Comparison of ENCODE assay signal across 9 cellular contexts in the genomic region with DNA sequence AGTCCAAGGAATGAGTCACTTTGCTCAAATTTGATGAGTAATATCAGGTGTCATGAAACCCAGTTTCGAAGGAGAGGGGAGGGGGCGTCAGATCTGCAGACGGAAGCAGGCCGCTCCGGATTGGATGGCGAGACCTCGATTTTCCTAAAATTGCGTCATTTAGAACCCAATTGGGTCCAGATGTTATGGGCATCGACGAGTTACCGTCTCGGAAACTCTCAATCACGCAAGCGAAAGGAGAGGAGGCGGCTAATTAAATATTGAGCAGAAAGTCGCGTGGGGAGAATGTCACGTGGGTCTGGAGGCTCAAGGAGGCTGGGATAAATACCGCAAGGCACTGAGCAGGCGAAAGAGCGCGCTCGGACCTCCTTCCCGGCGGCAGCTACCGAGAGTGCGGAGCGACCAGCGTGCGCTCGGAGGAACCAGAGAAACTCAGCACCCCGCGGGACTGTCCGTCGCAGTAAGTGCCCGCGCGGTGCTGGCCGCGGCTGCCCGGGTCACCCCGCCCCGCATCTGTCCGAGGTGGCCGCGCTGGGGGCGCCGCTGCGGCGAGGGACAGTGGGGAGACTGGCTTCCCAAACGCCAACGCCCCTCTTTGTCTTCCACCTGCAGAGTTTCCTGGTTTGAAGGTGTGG. TPM values are rescaled to one million over a fixed set of nuclear protein-coding genes. Genes with fewer than 3 reads are reported as not detected.
DNase-seq lines count a peak whose midpoint lies in the region; ATAC-seq and TF ChIP-seq lines count a peak whose summit lies in the region.
"Had no signal": no experiment of that assay in that cellular context is flagged by ENCODE, and none has a peak within 500 bp of the region (broad histone marks: within the 10 kb centered on the region; RNA-seq: fewer than 3 reads in every experiment).

A gene with protein sequence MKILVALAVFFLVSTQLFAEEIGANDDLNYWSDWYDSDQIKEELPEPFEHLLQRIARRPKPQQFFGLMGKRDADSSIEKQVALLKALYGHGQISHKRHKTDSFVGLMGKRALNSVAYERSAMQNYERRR (plus strand): TSS at position 351 of the 635 bp plus-strand sequence. CDS start 527 bp downstream, outside the sequence.

- H4K20me1 ChIP-seq in GM23338 (replicated peaks; ENCODE audit: insufficient read depth): no peaks in the 10 kb centered on the region; the same call in 1 of the 2 replicates

- DNase-seq in GM23338 (ENCODE audit: low spot score): peak; percentile 74
- DNase-seq in adipocyte (ENCODE audit: low read depth): peak; percentile 22
- DNase-seq in renal cortical epithelial cell (ENCODE audit: low read depth): peak; percentile 2
- no peak for DNase-seq in foreskin melanocyte
- no peak for DNase-seq in dermis blood vessel endothelial cell
- DNase-seq: NCI-H1092 treated with DMSO at 0.1 percent for 48 hours had no signal

- H3K4me1 ChIP-seq in GM23338 (ENCODE audit: insufficient read depth) (peaks cover 22% of the 10 kb centered on the region), adipocyte (ENCODE audit: control insufficient read depth, insufficient read depth, low read length) (no peaks in the 10 kb centered on the region)

- ATAC-seq in GM23338 (peak; percentile 71), GM19455 (IDR thresholded peaks at IDR 0.05; ENCODE audit: unreplicated experiment) (no peak), HG03469 (IDR thresholded peaks at IDR 0.05; ENCODE audit: unreplicated experiment) (no peak)

- no peaks in the 10 kb centered on the region for H3K9me3 Mint-ChIP-seq in GM23338

- H3K9ac ChIP-seq in adipocyte (ENCODE audit: low read length): no peak within 1 kb of the TSS

- no peaks in the 10 kb centered on the region for H3K79me2 ChIP-seq in GM23338 (replicated peaks; ENCODE audit: insufficient read depth)

- no peaks in the 10 kb centered on the region for H3K9me2 ChIP-seq in GM23338 (ENCODE audit: insufficient read depth)

- H3K36me3 Mint-ChIP-seq in GM23338 (ENCODE audit: low read depth): no peaks in the 10 kb centered on the region; the same call in 2 of the 3 replicates

- H2AFZ ChIP-seq in GM23338: peak within 1 kb of the TSS; percentile 92

- H3K27me3 ChIP-seq in GM23338 (ENCODE audit: insufficient read depth) (peaks cover 64% of the 10 kb centered on the region), adipocyte (replicated peaks; ENCODE audit: control insufficient read depth, insufficient read depth, low read length) (peaks cover 54% of the 10 kb centered on the region)

- H3K27ac ChIP-seq in GM23338 (ENCODE audit: low read depth): no peak within 1 kb of the TSS

- peak within 1 kb of the TSS; percentile 62 for H3K4me3 ChIP-seq in GM23338
- peak within 1 kb of the TSS; percentile 70 for H3K4me3 ChIP-seq in adipocyte (ENCODE audit: low read length)
- H3K4me3 ChIP-seq in iPS-11a (ENCODE audit: low read depth, low read length): peak within 1 kb of the TSS; percentile 41

- H3K27me3 Mint-ChIP-seq in GM23338 (ENCODE audit: insufficient read depth, low read depth, poor library complexity): peaks cover 40% of the 10 kb centered on the region

- H3K4me1 Mint-ChIP-seq in GM23338: peaks cover 26% of the 10 kb centered on the region

- H3K27ac Mint-ChIP-seq in GM23338: peak within 1 kb of the TSS; percentile 83

- TF ChIP-seq CTCF in GM23338 (conservative IDR thresholded peaks at IDR 0.05; ENCODE audit: low read depth in 2 of 2): no peak

- no peaks in the 10 kb centered on the region for H3F3A ChIP-seq in GM23338 (replicated peaks; ENCODE audit: low read depth)

- H3K4me2 ChIP-seq in GM23338: peak within 1 kb of the TSS; percentile 76

- H3K36me3 ChIP-seq in GM23338 (ENCODE audit: insufficient read depth): no peaks in the 10 kb centered on the region
- H3K36me3 ChIP-seq in adipocyte (ENCODE audit: control insufficient read depth, insufficient read depth, low read length, severe bottlenecking): no peaks in the 10 kb centered on the region

- H3K9me3 ChIP-seq in adipocyte (ENCODE audit: control insufficient read depth, low read length): no peaks in the 10 kb centered on the region

- peak within 1 kb of the TSS; percentile 93 for H3K4me3 Mint-ChIP-seq in GM23338

TF ChIP-seq in GM23338, 12 proteins besides CTCF, POLR2A, EP300 and RAD21:
- TF ChIP-seq ZNF114 (CRISPR knock-in tag; IDR thresholded peaks at IDR 0.05) (no peak), POLR2AphosphoS5 (IDR thresholded peaks at IDR 0.05; ENCODE audit: low read depth) (peak; percentile 42; the same call in 1 of the 2 replicates), NANOG (IDR thresholded peaks at IDR 0.05; ENCODE audit: borderline replicate concordance) (no peak), EZH2phosphoT487 (IDR thresholded peaks at IDR 0.05; ENCODE audit: unreplicated experiment) (peak; percentile 56)

RNA-seq across cellular contexts. Expression of the gene that starts here (rescaled TPM):
- total RNA-seq in GM23338 (2014; rRNA removed; shearing (Covaris generic)): 3.9 and 8.7 TPM in 2 replicates
- polyA plus RNA-seq in GM23338 (2016; fragmentation: Nextera tagmentation; extraction: Ambion mirVana): 7.5 and 9.7 TPM in 2 replicates
- total RNA-seq in renal cortical epithelial cell (0.10 and 0.35 TPM in 2 replicates), dermis blood vessel endothelial cell (not detected in 2 replicates)

Comparison
In these comparisons a context has a peak if more than half of its experiments do, and no peak if none do; other contexts are left out.
1. Peak in DNase-seq in renal cortical epithelial cell; RNA of the gene not detected or under 1 TPM.
2. DNase-seq: peak in GM23338 (single experiment) and adipocyte (single experiment); none in foreskin melanocyte (single experiment) and dermis blood vessel endothelial cell (single experiment).
3. Peak in every context shown above with its lines, with median percentiles within 50 percentile points of each other: H3K4me3 ChIP-seq.